Comparison of ENCODE assay signal across 10 cellular contexts in the genomic region with DNA sequence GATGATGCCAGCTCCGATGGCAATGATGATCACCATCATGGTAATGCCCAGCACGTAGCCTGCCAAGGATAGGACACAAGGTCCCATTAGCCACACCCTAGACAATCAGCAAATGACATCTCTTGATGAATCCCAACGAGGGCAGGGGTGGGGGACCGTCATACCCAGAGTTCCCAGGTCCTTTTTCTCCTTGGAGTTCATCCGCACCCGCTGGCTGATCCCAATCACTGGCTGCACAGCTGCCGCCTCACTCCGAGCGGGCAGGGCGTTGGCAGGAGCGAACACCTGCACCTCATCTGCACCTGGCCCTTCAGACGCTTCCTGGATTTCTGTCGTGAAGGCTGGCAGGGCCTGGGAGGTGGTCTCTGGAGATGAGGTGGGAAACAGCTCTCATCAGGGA. TPM values are rescaled to one million over a fixed set of nuclear protein-coding genes. Genes with fewer than 3 reads are reported as not detected.
A peak's percentile ranks its signal among the peaks of the same experiment; 100 is the strongest.
DNase-seq lines count a peak whose midpoint lies in the region; ATAC-seq and TF ChIP-seq lines count a peak whose summit lies in the region.
"Had no signal": no experiment of that assay in that cellular context is flagged by ENCODE, and none has a peak within 500 bp of the region (broad histone marks: within the 10 kb centered on the region; RNA-seq: fewer than 3 reads in every experiment).

No MANE protein-coding gene starts in this region.

- no peak for TF ChIP-seq EP300 in upper lobe of left lung (IDR thresholded peaks at IDR 0.05)

- peak overlapping the region; percentile 78 for H3K4me3 ChIP-seq in lower lobe of right lung
- peak overlapping the region in 3 of 4 donors; percentile 54 to 68 (median 56) for H3K4me3 ChIP-seq in upper lobe of left lung

- peaks cover 4% of the 10 kb centered on the region for H3K36me3 Mint-ChIP-seq in activated naive CD4-positive, alpha-beta T cell treated with anti-CD3 and anti-CD28 coated beads, Interleukin-2, amount 50 U/mL, for 24 hours
- H3K36me3 Mint-ChIP-seq in activated naive CD4-positive, alpha-beta T cell treated with anti-CD3 and anti-CD28 coated beads, Interleukin-2, amount 50 U/mL, for 72 hours: peaks cover 17 to 34% of the 10 kb centered on the region in 2 donors
- H3K36me3 Mint-ChIP-seq in activated CD4-positive, alpha-beta memory T cell treated with anti-CD3 and anti-CD28 coated beads for 36 hours: peaks cover 27% of the 10 kb centered on the region

- peaks cover 77% of the 10 kb centered on the region for H3K4me1 ChIP-seq in lower lobe of right lung
- peaks cover 62 to 78% (median 69%) of the 10 kb centered on the region in 4 donors for H3K4me1 ChIP-seq in upper lobe of left lung

- H3K27ac ChIP-seq in lower lobe of right lung (peak overlapping the region; percentile 96), upper lobe of left lung (peak overlapping the region; percentile 97 to 98 (median 98))

- no peak for TF ChIP-seq POLR2A in upper lobe of left lung (IDR thresholded peaks at IDR 0.05)

- intact Hi-C loops in activated CD4-positive, alpha-beta memory T cell treated with anti-CD3 and anti-CD28 coated beads for 36 hours (cut with micrococcal nuclease): no loop called here
- intact Hi-C loops in lower lobe of right lung (cut with DNase I): no loop called here

- DNase-seq in activated naive CD4-positive, alpha-beta T cell treated with anti-CD3 and anti-CD28 coated beads, Interleukin-2, amount 50 U/mL, for 72 hours (ENCODE audit: low spot score in 2 of 2): no peak
- no peak for DNase-seq in activated CD4-positive, alpha-beta memory T cell treated with anti-CD3 and anti-CD28 coated beads for 36 hours
- DNase-seq in lower lobe of right lung: no peak
- no peak for DNase-seq in upper lobe of left lung
- no peak for DNase-seq in stimulated activated CD4-positive, alpha-beta T cell treated with anti-CD3 and anti-CD28 coated beads, Interleukin-4, amount 100 ng/mL, for 4 hours
- no peak for DNase-seq in activated CD4-positive, CD25-positive, alpha-beta regulatory T cell (lab: John Stamatoyannopoulos, UW)
- DNase-seq: GM23248, KG1 had no signal

- TF ChIP-seq CTCF in lower lobe of right lung (IDR thresholded peaks at IDR 0.05) (no peak), upper lobe of left lung (IDR thresholded peaks at IDR 0.05) (no peak)

- no peaks in the 10 kb centered on the region for H3K9me3 Mint-ChIP-seq in activated naive CD4-positive, alpha-beta T cell treated with anti-CD3 and anti-CD28 coated beads, Interleukin-2, amount 50 U/mL, for 24 hours
- H3K9me3 Mint-ChIP-seq in activated naive CD4-positive, alpha-beta T cell treated with anti-CD3 and anti-CD28 coated beads, Interleukin-2, amount 50 U/mL, for 72 hours: no peaks in the 10 kb centered on the region
- H3K9me3 Mint-ChIP-seq in activated CD4-positive, alpha-beta memory T cell treated with anti-CD3 and anti-CD28 coated beads for 36 hours: peaks cover 1% of the 10 kb centered on the region

- peak overlapping the region; percentile 100 for H3K27ac Mint-ChIP-seq in activated naive CD4-positive, alpha-beta T cell treated with anti-CD3 and anti-CD28 coated beads, Interleukin-2, amount 50 U/mL, for 24 hours
- H3K27ac Mint-ChIP-seq in activated naive CD4-positive, alpha-beta T cell treated with anti-CD3 and anti-CD28 coated beads, Interleukin-2, amount 50 U/mL, for 72 hours: peak overlapping the region in 1 of 2 donors; percentile 93
- peak overlapping the region; percentile 100 for H3K27ac Mint-ChIP-seq in activated CD4-positive, alpha-beta memory T cell treated with anti-CD3 and anti-CD28 coated beads for 36 hours

- ATAC-seq in activated naive CD4-positive, alpha-beta T cell treated with anti-CD3 and anti-CD28 coated beads, Interleukin-2, amount 50 U/mL, for 72 hours: no peak
- ATAC-seq in lower lobe of right lung (no peak), upper lobe of left lung (ENCODE audit: low FRiP score in 2 of 2) (no peak), GM21717 (IDR thresholded peaks at IDR 0.05; ENCODE audit: unreplicated experiment) (no peak)

- H3K27me3 ChIP-seq in lower lobe of right lung (ENCODE audit: low read depth) (no peaks in the 10 kb centered on the region), upper lobe of left lung (no peaks in the 10 kb centered on the region)

- H3K27me3 Mint-ChIP-seq in activated naive CD4-positive, alpha-beta T cell treated with anti-CD3 and anti-CD28 coated beads, Interleukin-2, amount 50 U/mL, for 24 hours: no peaks in the 10 kb centered on the region
- H3K27me3 Mint-ChIP-seq in activated CD4-positive, alpha-beta memory T cell treated with anti-CD3 and anti-CD28 coated beads for 36 hours: no peaks in the 10 kb centered on the region

- H3K36me3 ChIP-seq in lower lobe of right lung (peaks cover 51% of the 10 kb centered on the region), upper lobe of left lung (peaks cover 6 to 52% (median 30%) of the 10 kb centered on the region in 4 donors)

- H3K9me3 ChIP-seq in lower lobe of right lung (no peaks in the 10 kb centered on the region), upper lobe of left lung (no peaks in the 10 kb centered on the region)

- CTCF ChIA-PET in activated CD4-positive, alpha-beta memory T cell treated with anti-CD3 and anti-CD28 coated beads for 36 hours (lab: Charles Lee): interaction anchor here (1.1 to 3.0 kb wide), 7 partner anchors 10 to 77 kb away, joined by 3 to 22 read pairs (median 8); a partner anchor contains a TSS

- POLR2A ChIA-PET in activated CD4-positive, alpha-beta memory T cell treated with anti-CD3 and anti-CD28 coated beads for 36 hours (lab: Charles Lee): interaction anchor here (1.1 to 3.0 kb wide), 7 partner anchors 11 to 1685 kb away, joined by 3 to 31 read pairs (median 4); a partner anchor contains a TSS

- peaks cover 82% of the 10 kb centered on the region for H3K4me1 Mint-ChIP-seq in activated naive CD4-positive, alpha-beta T cell treated with anti-CD3 and anti-CD28 coated beads, Interleukin-2, amount 50 U/mL, for 24 hours
- peaks cover 69% of the 10 kb centered on the region for H3K4me1 Mint-ChIP-seq in activated CD4-positive, alpha-beta memory T cell treated with anti-CD3 and anti-CD28 coated beads for 36 hours (ENCODE audit: low read depth)

- 80 to 83% methylated on average over 13 of the region's 13 CpGs for WGBS in upper lobe of left lung, 2 donors

- peak overlapping the region; percentile 91 for H3K4me3 Mint-ChIP-seq in activated naive CD4-positive, alpha-beta T cell treated with anti-CD3 and anti-CD28 coated beads, Interleukin-2, amount 50 U/mL, for 24 hours
- peak overlapping the region; percentile 98 for H3K4me3 Mint-ChIP-seq in activated CD4-positive, alpha-beta memory T cell treated with anti-CD3 and anti-CD28 coated beads for 36 hours

RNA-seq across cellular contexts. Expression of a gene that starts 3.0 kb away (rescaled TPM):
- total RNA-seq in activated naive CD4-positive, alpha-beta T cell treated with anti-CD3 and anti-CD28 coated beads, Interleukin-2, amount 50 U/mL, for 72 hours: 10 to 100 TPM; 20.0 to 20.8 TPM
- total RNA-seq in activated CD4-positive, alpha-beta memory T cell treated with anti-CD3 and anti-CD28 coated beads for 36 hours: 10 to 100 TPM; 18.8 to 19.1 TPM
- total RNA-seq in lower lobe of right lung (54.9 TPM), upper lobe of left lung (10 to 100 TPM; 38.9 to 97.1 (median 65.8) TPM)

RNA-seq across cellular contexts. Expression of a gene that starts 56.8 kb away (rescaled TPM):
- total RNA-seq in activated naive CD4-positive, alpha-beta T cell treated with anti-CD3 and anti-CD28 coated beads, Interleukin-2, amount 50 U/mL, for 72 hours: 10 to 100 TPM; 23.5 to 32.3 TPM
- 10 to 100 TPM; 19.8 to 20.0 TPM for total RNA-seq in activated CD4-positive, alpha-beta memory T cell treated with anti-CD3 and anti-CD28 coated beads for 36 hours
- total RNA-seq in lower lobe of right lung (25.8 TPM), upper lobe of left lung (10 to 100 TPM; 18.2 to 29.7 (median 24.0) TPM)
